In the genomic region with DNA sequence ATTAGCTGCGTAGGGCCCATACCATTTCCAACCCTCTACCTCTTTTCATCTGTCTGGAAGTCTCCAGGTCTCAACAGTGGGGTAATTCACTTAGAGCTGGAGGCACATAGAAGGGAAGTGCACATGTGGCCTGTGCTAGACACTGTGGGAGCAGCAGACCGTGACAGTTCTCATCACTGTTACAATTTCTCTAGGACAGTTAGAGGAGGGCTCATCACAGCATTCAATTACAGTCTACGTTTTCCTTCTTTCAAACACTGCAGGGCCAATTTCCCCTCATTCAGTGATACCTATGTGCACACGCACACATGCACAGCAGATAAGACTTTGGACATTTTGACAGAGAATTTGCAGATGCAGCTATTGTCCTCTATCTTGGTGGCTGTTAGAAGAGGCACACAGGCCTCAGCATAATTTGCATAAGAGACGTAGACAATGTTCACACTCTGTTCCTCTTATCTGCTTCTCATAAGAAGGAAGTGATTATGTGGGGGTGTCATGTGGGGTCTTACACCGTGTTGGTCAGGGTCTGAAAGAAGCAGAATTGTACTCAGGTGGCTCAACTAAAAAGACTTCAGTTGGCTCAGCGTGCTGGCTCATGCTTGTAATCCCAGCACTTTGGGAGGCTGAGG, we compare ENCODE assay signal across 14 cellular contexts. TPM values are rescaled to one million over a fixed set of nuclear protein-coding genes. Genes with fewer than 3 reads are reported as not detected.
DNase-seq lines count a peak whose midpoint lies in the region; ATAC-seq, FAIRE-seq and TF ChIP-seq lines count a peak whose summit lies in the region.
"Had no signal": no experiment of that assay in that cellular context is flagged by ENCODE, and none has a peak within 500 bp of the region (broad histone marks: within the 10 kb centered on the region; RNA-seq: fewer than 3 reads in every experiment).

No MANE protein-coding gene starts in this region.

- H3K36me3 ChIP-seq in H1 (ENCODE audit: control insufficient read depth in 2 of 4, insufficient read depth in 4 of 4, low read length in 3 of 4) (no peaks in the 10 kb centered on the region), GM23338 (ENCODE audit: insufficient read depth) (no peaks in the 10 kb centered on the region; the same call in 1 of the 2 replicates)

- H3K4me3 Mint-ChIP-seq in GM23338: no peak overlapping the region
- H3K4me3 Mint-ChIP-seq: type B pancreatic cell had no signal

- no peak overlapping the region for H2BK120ac ChIP-seq in H1 (replicated peaks; ENCODE audit: low read depth, low read length)

- H3K14ac ChIP-seq in H1 (ENCODE audit: insufficient read length): no peak overlapping the region

- no peak overlapping the region for H3K4me2 ChIP-seq in H1 (ENCODE audit: insufficient read depth in 1 of 2, low read depth in 2 of 2, low read length in 2 of 2)
- H3K4me2 ChIP-seq in GM23338: no peak overlapping the region

- H4K91ac ChIP-seq in H1 (replicated peaks; ENCODE audit: insufficient read length, low read length): no peak overlapping the region

- TF ChIP-seq RAD21 in H1 (IDR thresholded peaks at IDR 0.05 in 1 of 2, conservative IDR thresholded peaks at IDR 0.05 in 1 of 2; ENCODE audit: low read depth in 2 of 2, low read length in 2 of 2): no peak

- H2BK12ac ChIP-seq in H1 (ENCODE audit: low read depth, low read length): no peak overlapping the region

- DNase-seq in H1 (ENCODE audit: low read depth in 1 of 2, low spot score in 2 of 2) (no peak), NCI-H2029 treated with DMSO at 0.1 percent for 48 hours (lab: John Stamatoyannopoulos, UW) (no peak), kidney tubule cell (ENCODE audit: low spot score) (no peak), GM23338 (ENCODE audit: low spot score) (no peak), HEK293T (ENCODE audit: extremely low spot score) (no peak)
- DNase-seq: DMS153, dorsolateral prefrontal cortex, occipital lobe had no signal

- no peak overlapping the region for H2BK15ac ChIP-seq in H1 (ENCODE audit: low read length)

- no peak for TF ChIP-seq EP300 in H1 (IDR thresholded peaks at IDR 0.05; ENCODE audit: borderline replicate concordance in 1 of 2, low read depth in 2 of 2, low read length in 2 of 2)

- no peak overlapping the region for H3K9ac ChIP-seq in H1 (replicated peaks in 1 of 4; ENCODE audit: extremely low read depth in 1 of 4, low read depth in 3 of 4, low read length in 3 of 4)

- CTCF ChIA-PET in H1 (lab: Charles Lee; ENCODE audit: partially characterized antibody) (interaction anchor here (0.6 to 2.9 kb wide), 13 partner anchors 9 to 211 kb away, joined by 3 to 34 read pairs (median 5); partner anchors contain the start of gene AHSG), HEK293T (lab: Yijun Ruan, JAX) (no interaction called here)

- H4K20me1 ChIP-seq in H1 (replicated peaks in 1 of 2; ENCODE audit: control insufficient read depth in 1 of 2, insufficient read depth in 2 of 2, low read length in 2 of 2): no peaks in the 10 kb centered on the region
- no peaks in the 10 kb centered on the region for H4K20me1 ChIP-seq in GM23338 (replicated peaks; ENCODE audit: insufficient read depth)

- H2BK5ac ChIP-seq in H1 (ENCODE audit: low read depth, low read length): no peak overlapping the region

- peaks cover 34% of the 10 kb centered on the region for H3K9me3 Mint-ChIP-seq in GM23338
- H3K9me3 Mint-ChIP-seq: type B pancreatic cell had no signal

- H3K9me2 ChIP-seq in GM23338 (ENCODE audit: insufficient read depth): no peaks in the 10 kb centered on the region; the same call in 1 of the 2 replicates

- peaks cover 6% of the 10 kb centered on the region for H3K27me3 Mint-ChIP-seq in GM23338 (ENCODE audit: insufficient read depth, low read depth, poor library complexity)

- TF ChIP-seq CTCF in H1 (IDR thresholded peaks at IDR 0.05; ENCODE audit: control extremely low read depth in 1 of 3, insufficient read depth in 1 of 3, low read depth in 1 of 3, low read length in 3 of 3) (no peak), GM23338 (conservative IDR thresholded peaks at IDR 0.05; ENCODE audit: low read depth in 2 of 2) (no peak)

- no peak for FAIRE-seq in H1 (lab: Jason Lieb, UNC)

- H3K4me3 ChIP-seq in H1 (ENCODE audit: extremely low read depth in 1 of 4, insufficient read depth in 2 of 4, low read depth in 3 of 4, low read length in 4 of 4) (no peak overlapping the region), GM23338 (no peak overlapping the region)
- H3K4me3 ChIP-seq: dorsolateral prefrontal cortex had no signal

- TF ChIP-seq POLR2A in H1 (IDR thresholded peaks at IDR 0.05; ENCODE audit: control extremely low read depth in 1 of 2, low read depth in 2 of 2, low read length in 2 of 2): no peak

- ATAC-seq in GM18861 (IDR thresholded peaks at IDR 0.05; ENCODE audit: unreplicated experiment) (peak; percentile 96), GM21619 (IDR thresholded peaks at IDR 0.05; ENCODE audit: unreplicated experiment) (peak; percentile 93), HG03342 (IDR thresholded peaks at IDR 0.05; ENCODE audit: unreplicated experiment) (peak; percentile 95), GM23338 (no peak)

- no peak overlapping the region for H3K4ac ChIP-seq in H1 (replicated peaks; ENCODE audit: insufficient read length, low read depth, low read length)

- H3K9me3 ChIP-seq in H1 (ENCODE audit: insufficient read depth in 2 of 2, low read depth in 1 of 2, low read length in 1 of 2): 0 out of 4 replicates have a peak, but pooled peaks cover 0 to 3% of the 10 kb centered on the region in 2 experiments

- H2AFZ ChIP-seq in H1 (ENCODE audit: low read length): no peak overlapping the region
- H2AFZ ChIP-seq in GM23338: no peak overlapping the region

- no peak overlapping the region for H4K8ac ChIP-seq in H1 (ENCODE audit: extremely low read depth, insufficient read depth, low read length)

- no peak overlapping the region for H4K5ac ChIP-seq in H1 (ENCODE audit: insufficient read length, low read depth, low read length)

- no peak overlapping the region for H3K56ac ChIP-seq in H1 (replicated peaks; ENCODE audit: insufficient read length, low read depth, low read length)

- H3K79me2 ChIP-seq in H1 (ENCODE audit: control insufficient read depth in 1 of 2, insufficient read depth in 2 of 2, low read length in 2 of 2): no peaks in the 10 kb centered on the region; a peak in 1 of 4 replicates
- H3K79me2 ChIP-seq in GM23338 (replicated peaks; ENCODE audit: insufficient read depth): no peaks in the 10 kb centered on the region

- H2AK5ac ChIP-seq in H1 (ENCODE audit: low read depth, low read length): no peak overlapping the region

- no peaks in the 10 kb centered on the region for H3F3A ChIP-seq in GM23338 (replicated peaks; ENCODE audit: low read depth)

- H3K27me3 ChIP-seq in H1 (replicated peaks in 1 of 4; ENCODE audit: control insufficient read depth in 3 of 4, extremely low read depth in 1 of 4, insufficient read depth in 3 of 4, low read length in 3 of 4): no peaks in the 10 kb centered on the region
- no peaks in the 10 kb centered on the region for H3K27me3 ChIP-seq in GM23338 (ENCODE audit: insufficient read depth)
- H3K27me3 ChIP-seq: dorsolateral prefrontal cortex had no signal

- POLR2A ChIA-PET in H1 (lab: Charles Lee; ENCODE audit: partially characterized antibody) (interaction anchor here (0.6 to 3.7 kb wide), 9 partner anchors 10 to 130 kb away, joined by 3 to 26 read pairs (median 3); partner anchors contain the start of gene EIF4A2), HEK293T (lab: Yijun Ruan, JAX) (no interaction called here)

- H3K79me1 ChIP-seq in H1 (ENCODE audit: low read depth, low read length): no peaks in the 10 kb centered on the region; the same call in 1 of the 2 replicates

- no peak overlapping the region for H2BK20ac ChIP-seq in H1 (ENCODE audit: low read length)

- peaks cover 2% of the 10 kb centered on the region; the same call in 1 of the 2 replicates for H3K23me2 ChIP-seq in H1 (ENCODE audit: low read depth, low read length)

- no peak overlapping the region for H3K23ac ChIP-seq in H1 (ENCODE audit: insufficient read length)

- H3K4me1 Mint-ChIP-seq in GM23338: no peaks in the 10 kb centered on the region; the same call in 2 of the 3 replicates

- H3K4me1 ChIP-seq in H1 (replicated peaks in 1 of 4; ENCODE audit: control insufficient read depth in 3 of 4, insufficient read depth in 4 of 4, low read length in 3 of 4): peaks cover 0 to 5% (median 3%) of the 10 kb centered on the region in 4 experiments; a peak in 3 of 7 replicates
- H3K4me1 ChIP-seq in GM23338 (ENCODE audit: insufficient read depth): no peaks in the 10 kb centered on the region

- H3K36me3 Mint-ChIP-seq in GM23338 (ENCODE audit: low read depth): peaks cover 24% of the 10 kb centered on the region
- H3K36me3 Mint-ChIP-seq: type B pancreatic cell had no signal

- 89% methylated on average over 7 of the region's 7 CpGs; no CpG with 5 or more reads in 1 of the 2 experiments for WGBS in H1 (ENCODE audit: extremely low coverage in 1 of 2, insufficient coverage in 1 of 2, insufficient read length in 1 of 2, insufficient replicate concordance in 2 of 2, low coverage in 1 of 2, low lambda C conversion rate in 2 of 2, missing lambda C conversion rate in 1 of 2), 2 experiments

- H3K27ac Mint-ChIP-seq in GM23338: no peak overlapping the region
- H3K27ac Mint-ChIP-seq: type B pancreatic cell had no signal

- H3K18ac ChIP-seq in H1 (ENCODE audit: extremely low read depth, low read length): 0 out of 2 replicates have a peak overlapping the region, but pooled peaks have one; percentile 2

- H3K27ac ChIP-seq in H1 (ENCODE audit: low read depth, low read length) (no peak overlapping the region), GM23338 (ENCODE audit: low read depth) (no peak overlapping the region)
- H3K27ac ChIP-seq: dorsolateral prefrontal cortex had no signal

RNA-seq across cellular contexts. Expression of gene HRG, which starts 12.6 kb away (rescaled TPM):
- 0.15 TPM in 1 of 2 replicates, not detected in the other for total RNA-seq in H1 (2021; fragmentation: NEBNext Ultra II Directional; extraction: Animal tissue kit (Norgen Biotek cat#: 25700))
- 0.03 TPM in 1 of 2 replicates, not detected in the other for polyA plus RNA-seq in H1 (2011; rRNA removed)
- not detected for polyA plus RNA-seq in H1 (2011; cell fraction: cytosol; rRNA removed)
- not detected for polyA plus RNA-seq in H1 (2011; cell fraction: nucleus; rRNA removed)
- polyA plus RNA-seq in H1 (2012, experiment 1 of 2): 0.21 TPM in 1 of 4 replicates, not detected in the others
- polyA plus RNA-seq in H1 (2012, experiment 2 of 2): not detected
- 0.22 TPM for polyA plus RNA-seq in H1 (2013, experiment 1 of 2)
- polyA plus RNA-seq in H1 (2013, experiment 2 of 2): 0.17 TPM
- polyA minus RNA-seq in H1 (2011; rRNA and poly(A)+ RNA removed): not detected in 2 replicates
- not detected for polyA minus RNA-seq in H1 (2011; cell fraction: cytosol; rRNA and poly(A)+ RNA removed)
- polyA minus RNA-seq in H1 (2011; cell fraction: nucleus; rRNA and poly(A)+ RNA removed): not detected
- not detected in 2 replicates for total RNA-seq in GM23338 (2014; rRNA removed; shearing (Covaris generic))
- not detected in 2 replicates for polyA plus RNA-seq in GM23338 (2016; fragmentation: Nextera tagmentation; extraction: Ambion mirVana)
- total RNA-seq: occipital lobe; T-helper 2 cell treated with Interferon-gamma antibody and Interleukin-4, amounts not matched to agents 100 ng/mL and 5 ng/mL, for 36 hours had no signal

RNA-seq across cellular contexts. Expression of gene FETUB, which starts 13.0 kb away (rescaled TPM):
- total RNA-seq in H1 (2021; fragmentation: NEBNext Ultra II Directional; extraction: Animal tissue kit (Norgen Biotek cat#: 25700)): not detected in 2 replicates
- polyA plus RNA-seq in H1 (2011; rRNA removed) (0.15 TPM in 1 of 2 replicates, not detected in the other), GM23338 (2016; fragmentation: Nextera tagmentation; extraction: Ambion mirVana) (0.26 TPM in 1 of 2 replicates, not detected in the other)
- 0.09 TPM for polyA plus RNA-seq in H1 (2011; cell fraction: cytosol; rRNA removed)
- polyA plus RNA-seq in H1 (2011; cell fraction: nucleus; rRNA removed): 0.19 TPM
- 0.10 to 0.25 TPM (median 0.19 TPM) in 4 replicates for polyA plus RNA-seq in H1 (2012, experiment 1 of 2)
- polyA plus RNA-seq in H1 (2012, experiment 2 of 2): not detected
- not detected for polyA plus RNA-seq in H1 (2013, experiment 1 of 2)
- 0.07 TPM for polyA plus RNA-seq in H1 (2013, experiment 2 of 2)
- polyA minus RNA-seq in H1 (2011; rRNA and poly(A)+ RNA removed): not detected in 2 replicates
- not detected for polyA minus RNA-seq in H1 (2011; cell fraction: cytosol; rRNA and poly(A)+ RNA removed)
- polyA minus RNA-seq in H1 (2011; cell fraction: nucleus; rRNA and poly(A)+ RNA removed): not detected
- total RNA-seq in GM23338 (2014; rRNA removed; shearing (Covaris generic)): not detected in 2 replicates
- total RNA-seq: NCI-H460; occipital lobe; T-helper 2 cell treated with Interferon-gamma antibody and Interleukin-4, amounts not matched to agents 100 ng/mL and 5 ng/mL, for 36 hours had no signal

RNA-seq across cellular contexts. Expression of gene AHSG, which starts 40.3 kb away (rescaled TPM):
- 0.78 and 1.1 TPM in 2 replicates for total RNA-seq in H1 (2021; fragmentation: NEBNext Ultra II Directional; extraction: Animal tissue kit (Norgen Biotek cat#: 25700))
- 0.68 and 0.86 TPM in 2 replicates for polyA plus RNA-seq in H1 (2011; rRNA removed)
- polyA plus RNA-seq in H1 (2011; cell fraction: cytosol; rRNA removed): 2.4 TPM
- 0.47 TPM for polyA plus RNA-seq in H1 (2011; cell fraction: nucleus; rRNA removed)
- polyA plus RNA-seq in H1 (2012, experiment 1 of 2): 0.46 to 1.1 TPM (median 0.57 TPM) in 4 replicates
- polyA plus RNA-seq in H1 (2012, experiment 2 of 2): 0.46 TPM
- polyA plus RNA-seq in H1 (2013, experiment 1 of 2): 0.69 TPM
- polyA plus RNA-seq in H1 (2013, experiment 2 of 2): 0.61 TPM
- polyA minus RNA-seq in H1 (2011; rRNA and poly(A)+ RNA removed): 0.46 TPM in 1 of 2 replicates, not detected in the other
- 0.66 TPM for polyA minus RNA-seq in H1 (2011; cell fraction: cytosol; rRNA and poly(A)+ RNA removed)
- 0.50 TPM for polyA minus RNA-seq in H1 (2011; cell fraction: nucleus; rRNA and poly(A)+ RNA removed)
- 0.10 TPM in 1 of 2 replicates, not detected in the other for total RNA-seq in GM23338 (2014; rRNA removed; shearing (Covaris generic))
- 0.18 and 0.21 TPM in 2 replicates for polyA plus RNA-seq in GM23338 (2016; fragmentation: Nextera tagmentation; extraction: Ambion mirVana)
- total RNA-seq: NCI-H460; T-helper 2 cell treated with Interferon-gamma antibody and Interleukin-4, amounts not matched to agents 100 ng/mL and 5 ng/mL, for 36 hours had no signal
